8 cellular contexts compared by ENCODE assay signal in genomic region chr1:224497714-224498573, GRCh38.
DNase-seq lines count a peak whose midpoint lies in the region; ATAC-seq and TF ChIP-seq lines count a peak whose summit lies in the region.

No MANE protein-coding gene starts in this region.

- peak in 2 of 6 experiments; percentile 3 to 18 for TF ChIP-seq CTCF in adrenal gland (IDR thresholded peaks at IDR 0.05)

- H3K4me3 ChIP-seq in SJSA1 (no peak overlapping the region), adrenal gland (no peak overlapping the region), iPS-15b (ENCODE audit: low read depth, low read length) (no peak overlapping the region)

- DNase-seq in AML-193 (lab: John Stamatoyannopoulos, UW) (peak; percentile 59 to 68), SJSA1 (ENCODE audit: low read depth in 1 of 2, low spot score in 2 of 2) (peak; percentile 84 to 88), adrenal gland (peak; percentile 33 to 70 (median 58)), 8988T (no peak)
- peak; percentile 86 for DNase-seq in stimulated activated CD4-positive, alpha-beta T cell treated with anti-CD3 and anti-CD28 coated beads, Interleukin-15, amount 100 ng/mL, for 24 hours

- H3K36me3 ChIP-seq in SJSA1 = no peaks in the 10 kb centered on the region
- no peaks in the 10 kb centered on the region for H3K36me3 ChIP-seq in adrenal gland (replicated peaks in 1 of 2)
- H3K36me3 ChIP-seq in iPS-15b (ENCODE audit: control insufficient read depth, insufficient read depth, low read length) = no peaks in the 10 kb centered on the region

- intact Hi-C loops in adrenal gland (cut with DNase I) = no loop called here

- peak overlapping the region; percentile 74 for H3K9ac ChIP-seq in iPS-15b (ENCODE audit: low read depth, low read length)

- TF ChIP-seq POLR2A in GM19099 (IDR thresholded peaks at IDR 0.05; ENCODE audit: extremely low read depth, insufficient read length, low read depth) (peak; percentile 45), adrenal gland (IDR thresholded peaks at IDR 0.05) (no peak)

- H3K9me3 ChIP-seq in SJSA1 (replicated peaks) (no peaks in the 10 kb centered on the region), adrenal gland (replicated peaks in 1 of 3) (no peaks in the 10 kb centered on the region), iPS-15b (ENCODE audit: control insufficient read depth, insufficient read depth, low read length) (peaks cover 6% of the 10 kb centered on the region)

- ATAC-seq in HG03196 (IDR thresholded peaks at IDR 0.05; ENCODE audit: unreplicated experiment) = peak; percentile 96

- peak overlapping the region; percentile 98 for H3K27ac ChIP-seq in SJSA1
- H3K27ac ChIP-seq in adrenal gland = peak overlapping the region; percentile 43 to 79 (median 62)

- H3K27me3 ChIP-seq in SJSA1 (replicated peaks) (no peaks in the 10 kb centered on the region), adrenal gland (no peaks in the 10 kb centered on the region), iPS-15b (ENCODE audit: control insufficient read depth, insufficient read depth, low read length) (no peaks in the 10 kb centered on the region)

- 29 to 35% (median 32%) methylated on average over 3 of the region's 3 CpGs for WGBS in adrenal gland, 4 donors

- H3K4me1 ChIP-seq in SJSA1 (replicated peaks) (peaks cover 35% of the 10 kb centered on the region), adrenal gland (replicated peaks in 1 of 2) (peaks cover 11 to 31% of the 10 kb centered on the region in 2 donors), iPS-15b (ENCODE audit: control insufficient read depth, insufficient read depth, low read length) (peaks cover 36% of the 10 kb centered on the region)
